11 cellular contexts compared by ENCODE assay signal in genomic region chr11:121389651-121390050, GRCh38.
DNase-seq lines count a peak whose midpoint lies in the region; ATAC-seq and TF ChIP-seq lines count a peak whose summit lies in the region.
"Had no signal": no experiment of that assay in that cellular context is flagged by ENCODE, and none has a peak within 500 bp of the region (broad histone marks: within the 10 kb centered on the region; RNA-seq: fewer than 3 reads in every experiment).

No MANE protein-coding gene starts in this region.

- H3K4me1 Mint-ChIP-seq in nephron progenitor cell = peaks cover 12% of the 10 kb centered on the region
- peaks cover 11% of the 10 kb centered on the region for H3K4me1 Mint-ChIP-seq in T-helper 2 cell treated with Interferon-gamma antibody and Interleukin-4, amounts not matched to agents 5 μg/mL and 100 μg/mL, for 36 hours (ENCODE audit: low read depth)
- H3K4me1 Mint-ChIP-seq in activated T-helper 17 cell treated with anti-CD3 and anti-CD28 coated beads, Interleukin-2, amount 50 U/mL, for 72 hours = peaks cover 5% of the 10 kb centered on the region

- DNase-seq in COR-L47 (lab: John Stamatoyannopoulos, UW) (peak; percentile 84), NCI-H2081 treated with DMSO at 0.1 percent for 48 hours (lab: John Stamatoyannopoulos, UW) (peak; percentile 64), esophagus muscularis mucosa (ENCODE audit: extremely low spot score) (no peak), nephron progenitor cell (no peak), aorta (no peak), T1000 (lab: John Stamatoyannopoulos, UW) (no peak)
- DNase-seq in T-helper 2 cell treated with Interferon-gamma antibody and Interleukin-4, amounts not matched to agents 5 μg/mL and 100 μg/mL, for 36 hours (ENCODE audit: low spot score) = no peak
- DNase-seq: activated CD4-positive, alpha-beta T cell treated with anti-CD3 and anti-CD28 coated beads, Interleukin-2, amount 10 ng/mL, durations not matched to agents 7 days and 5 days had no signal

- no peak for ATAC-seq in aorta (ENCODE audit: low FRiP score)
- ATAC-seq in activated T-helper 17 cell treated with anti-CD3 and anti-CD28 coated beads, Interleukin-2, amount 50 U/mL, for 72 hours (replicated peaks) = no peak

- H3K27me3 Mint-ChIP-seq in nephron progenitor cell (ENCODE audit: low read depth, poor library complexity) = peaks cover 8% of the 10 kb centered on the region
- peaks cover 2% of the 10 kb centered on the region for H3K27me3 Mint-ChIP-seq in T-helper 2 cell treated with Interferon-gamma antibody and Interleukin-4, amounts not matched to agents 5 μg/mL and 100 μg/mL, for 36 hours (ENCODE audit: low read depth)
- no peaks in the 10 kb centered on the region for H3K27me3 Mint-ChIP-seq in activated T-helper 17 cell treated with anti-CD3 and anti-CD28 coated beads, Interleukin-2, amount 50 U/mL, for 72 hours
- H3K27me3 Mint-ChIP-seq: activated CD4-positive, alpha-beta T cell treated with anti-CD3 and anti-CD28 coated beads, Interleukin-2, amount 10 ng/mL, durations not matched to agents 7 days and 5 days; B cell had no signal

- no peaks in the 10 kb centered on the region for H3K27me3 ChIP-seq in esophagus muscularis mucosa
- no peaks in the 10 kb centered on the region for H3K27me3 ChIP-seq in aorta (ENCODE audit: control insufficient read depth in 1 of 2, insufficient read depth in 2 of 2, low read length in 1 of 2)
- H3K27me3 ChIP-seq: adrenal gland had no signal

- peaks cover 8% of the 10 kb centered on the region for H3K9me3 Mint-ChIP-seq in nephron progenitor cell
- no peaks in the 10 kb centered on the region for H3K9me3 Mint-ChIP-seq in T-helper 2 cell treated with Interferon-gamma antibody and Interleukin-4, amounts not matched to agents 5 μg/mL and 100 μg/mL, for 36 hours
- H3K9me3 Mint-ChIP-seq in activated T-helper 17 cell treated with anti-CD3 and anti-CD28 coated beads, Interleukin-2, amount 50 U/mL, for 72 hours = no peaks in the 10 kb centered on the region

- intact Hi-C loops in esophagus muscularis mucosa (cut with DNase I) = no loop called here
- intact Hi-C loops in aorta (cut with DNase I) = no loop called here

- H3K9me3 ChIP-seq in esophagus muscularis mucosa (no peaks in the 10 kb centered on the region), aorta (ENCODE audit: control insufficient read depth, low read length) (no peaks in the 10 kb centered on the region)
- H3K9me3 ChIP-seq: adrenal gland had no signal

- no peak for TF ChIP-seq POLR2A in esophagus muscularis mucosa (IDR thresholded peaks at IDR 0.05; ENCODE audit: low read depth)

- no peak overlapping the region for H3K4me3 ChIP-seq in esophagus muscularis mucosa
- H3K4me3 ChIP-seq in aorta (ENCODE audit: low read length in 2 of 2) = no peak overlapping the region
- H3K4me3 ChIP-seq: adrenal gland had no signal

- no peak for TF ChIP-seq CTCF in esophagus muscularis mucosa (IDR thresholded peaks at IDR 0.05)
- TF ChIP-seq CTCF in nephron progenitor cell (IDR thresholded peaks at IDR 0.05) = no peak

- no peak overlapping the region for H3K4me3 Mint-ChIP-seq in nephron progenitor cell
- no peak overlapping the region for H3K4me3 Mint-ChIP-seq in T-helper 2 cell treated with Interferon-gamma antibody and Interleukin-4, amounts not matched to agents 5 μg/mL and 100 μg/mL, for 36 hours
- H3K4me3 Mint-ChIP-seq in activated T-helper 17 cell treated with anti-CD3 and anti-CD28 coated beads, Interleukin-2, amount 50 U/mL, for 72 hours = no peak overlapping the region
- H3K4me3 Mint-ChIP-seq: activated CD4-positive, alpha-beta T cell treated with anti-CD3 and anti-CD28 coated beads, Interleukin-2, amount 10 ng/mL, durations not matched to agents 7 days and 5 days; B cell had no signal

- H3K27ac ChIP-seq in esophagus muscularis mucosa (replicated peaks in 1 of 4) (peak overlapping the region; percentile 65 to 78 (median 71)), aorta (ENCODE audit: low read depth in 1 of 2, low read length in 2 of 2) (no peak overlapping the region)
- H3K27ac ChIP-seq: adrenal gland had no signal

- H3K4me1 ChIP-seq in esophagus muscularis mucosa (peaks cover 16 to 29% (median 20%) of the 10 kb centered on the region in 4 donors), aorta (ENCODE audit: control insufficient read depth in 1 of 2, insufficient read depth in 2 of 2, low read length in 2 of 2) (no peaks in the 10 kb centered on the region)
- H3K4me1 ChIP-seq: adrenal gland had no signal

- H3K36me3 ChIP-seq in esophagus muscularis mucosa (no peaks in the 10 kb centered on the region), aorta (ENCODE audit: control insufficient read depth in 1 of 2, insufficient read depth in 2 of 2, low read length in 1 of 2) (no peaks in the 10 kb centered on the region)
- H3K36me3 ChIP-seq: adrenal gland had no signal

- H3K36me3 Mint-ChIP-seq in nephron progenitor cell (ENCODE audit: low read depth) = no peaks in the 10 kb centered on the region
- H3K36me3 Mint-ChIP-seq in T-helper 2 cell treated with Interferon-gamma antibody and Interleukin-4, amounts not matched to agents 5 μg/mL and 100 μg/mL, for 36 hours (ENCODE audit: low read depth) = no peaks in the 10 kb centered on the region
- H3K36me3 Mint-ChIP-seq in activated T-helper 17 cell treated with anti-CD3 and anti-CD28 coated beads, Interleukin-2, amount 50 U/mL, for 72 hours (ENCODE audit: low read depth) = no peaks in the 10 kb centered on the region

- no peak for TF ChIP-seq EP300 in esophagus muscularis mucosa (IDR thresholded peaks at IDR 0.05)

- WGBS in esophagus muscularis mucosa = 26% methylated on average over 8 of the region's 8 CpGs
- 18 to 24% methylated on average over 8 of the region's 8 CpGs for WGBS in aorta, 2 donors

- peak overlapping the region; percentile 49 for H3K27ac Mint-ChIP-seq in nephron progenitor cell
- H3K27ac Mint-ChIP-seq in T-helper 2 cell treated with Interferon-gamma antibody and Interleukin-4, amounts not matched to agents 5 μg/mL and 100 μg/mL, for 36 hours = no peak overlapping the region
- H3K27ac Mint-ChIP-seq in activated T-helper 17 cell treated with anti-CD3 and anti-CD28 coated beads, Interleukin-2, amount 50 U/mL, for 72 hours = no peak overlapping the region

Comparison
In these comparisons a context has a peak if more than half of its experiments do, and no peak if none do; other contexts are left out.
1. DNase-seq: peak in COR-L47 (single experiment) and NCI-H2081 treated with DMSO at 0.1 percent for 48 hours (single experiment); none in esophagus muscularis mucosa (single experiment), nephron progenitor cell (single experiment), aorta (0 of 2), T-helper 2 cell treated with Interferon-gamma antibody and Interleukin-4, amounts not matched to agents 5 μg/mL and 100 μg/mL, for 36 hours (single experiment) and T1000 (single experiment).
2. H3K27ac ChIP-seq: peak in esophagus muscularis mucosa (4 of 4); none in aorta (0 of 2).